Comparison of ENCODE assay signal across 8 cellular contexts in genomic region chr2:84924173-84925106, GRCh38. TPM values are rescaled to one million over a fixed set of nuclear protein-coding genes. Genes with fewer than 3 reads are reported as not detected.
DNase-seq lines count a peak whose midpoint lies in the region; ATAC-seq and TF ChIP-seq lines count a peak whose summit lies in the region.

No MANE protein-coding gene starts in this region.

- peaks cover 15% of the 10 kb centered on the region for H3K4me1 ChIP-seq in Loucy (ENCODE audit: insufficient read depth, low read length, poor library complexity, severe bottlenecking)
- peaks cover 2% of the 10 kb centered on the region for H3K4me1 ChIP-seq in iPS-18a (ENCODE audit: control insufficient read depth, low read depth, low read length)
- peaks cover 0 to 3% of the 10 kb centered on the region in 2 donors for H3K4me1 ChIP-seq in uterus
- H3K4me1 ChIP-seq in thyroid gland, result peaks cover 12 to 20% of the 10 kb centered on the region in 2 donors

- H3K79me2 ChIP-seq in Loucy (ENCODE audit: insufficient read depth, low read length), result no peaks in the 10 kb centered on the region

- H3K4me3 Mint-ChIP-seq in activated naive CD4-positive, alpha-beta T cell treated with anti-CD3 and anti-CD28 coated beads, Interleukin-2, amount 10 ng/mL, durations not matched to agents 7 days and 5 days, result peak overlapping the region; percentile 86

- H3K4me1 Mint-ChIP-seq in activated naive CD4-positive, alpha-beta T cell treated with anti-CD3 and anti-CD28 coated beads, Interleukin-2, amount 10 ng/mL, durations not matched to agents 7 days and 5 days, result peaks cover 69% of the 10 kb centered on the region

- H3K9ac ChIP-seq in Loucy (ENCODE audit: low read depth, low read length, poor library complexity, severe bottlenecking), result peak overlapping the region; percentile 41
- no peak overlapping the region for H3K9ac ChIP-seq in iPS-18a (ENCODE audit: low read length)

- H3F3A ChIP-seq in Loucy (ENCODE audit: low read depth), result no peaks in the 10 kb centered on the region

- no peaks in the 10 kb centered on the region for H3K9me2 ChIP-seq in Loucy (replicated peaks; ENCODE audit: low read depth, low read length)

- peak; percentile 69 for DNase-seq in stimulated activated CD4-positive, alpha-beta T cell treated with anti-CD3 and anti-CD28 coated beads, Interleukin-15, amount 100 ng/mL, for 24 hours
- DNase-seq in stimulated activated CD4-positive, alpha-beta T cell treated with anti-CD3 and anti-CD28 coated beads, Interleukin-2, amount 100 ng/mL, for 48 hours, result no peak
- peak; percentile 87 for DNase-seq in activated naive CD4-positive, alpha-beta T cell treated with anti-CD3 and anti-CD28 coated beads, Interleukin-2, amount 10 ng/mL, durations not matched to agents 7 days and 5 days
- DNase-seq in uterus (peak in 1 of 2 donors; percentile 61), thyroid gland (no peak)

- TF ChIP-seq POLR2A in uterus (IDR thresholded peaks at IDR 0.05) (no peak), thyroid gland (IDR thresholded peaks at IDR 0.05) (no peak)

- H3K36me3 Mint-ChIP-seq in activated naive CD4-positive, alpha-beta T cell treated with anti-CD3 and anti-CD28 coated beads, Interleukin-2, amount 10 ng/mL, durations not matched to agents 7 days and 5 days, result peaks cover 15% of the 10 kb centered on the region

- no peaks in the 10 kb centered on the region for H3K27me3 Mint-ChIP-seq in activated naive CD4-positive, alpha-beta T cell treated with anti-CD3 and anti-CD28 coated beads, Interleukin-2, amount 10 ng/mL, durations not matched to agents 7 days and 5 days

- H3K27ac Mint-ChIP-seq in activated naive CD4-positive, alpha-beta T cell treated with anti-CD3 and anti-CD28 coated beads, Interleukin-2, amount 10 ng/mL, durations not matched to agents 7 days and 5 days, result peak overlapping the region; percentile 90

- no peaks in the 10 kb centered on the region for H4K20me1 ChIP-seq in Loucy (ENCODE audit: insufficient read depth, low read length, poor library complexity, severe bottlenecking)

- H3K4me2 ChIP-seq in Loucy (ENCODE audit: low read depth, low read length, poor library complexity, severe bottlenecking), result peak overlapping the region; percentile 49

- H3K27me3 ChIP-seq in Loucy (ENCODE audit: insufficient read depth, low read length, poor library complexity, severe bottlenecking) (no peaks in the 10 kb centered on the region), iPS-18a (ENCODE audit: control insufficient read depth, insufficient read depth, low read length) (peaks cover 10% of the 10 kb centered on the region), uterus (no peaks in the 10 kb centered on the region), thyroid gland (no peaks in the 10 kb centered on the region)

- no peaks in the 10 kb centered on the region for H3K9me3 ChIP-seq in Loucy (ENCODE audit: insufficient read depth, low read depth, low read length)
- no peaks in the 10 kb centered on the region for H3K9me3 ChIP-seq in iPS-18a (ENCODE audit: control insufficient read depth, low read depth, low read length)
- no peaks in the 10 kb centered on the region for H3K9me3 ChIP-seq in uterus
- H3K9me3 ChIP-seq in thyroid gland, result no peaks in the 10 kb centered on the region

- peaks cover 3% of the 10 kb centered on the region for H3K9me3 Mint-ChIP-seq in activated naive CD4-positive, alpha-beta T cell treated with anti-CD3 and anti-CD28 coated beads, Interleukin-2, amount 10 ng/mL, durations not matched to agents 7 days and 5 days

- H3K4me3 ChIP-seq in Loucy (ENCODE audit: low read length, poor library complexity, severe bottlenecking) (peak overlapping the region; percentile 44), iPS-18a (ENCODE audit: low read length) (peak overlapping the region; percentile 14), uterus (no peak overlapping the region), thyroid gland (replicated peaks in 1 of 3) (no peak overlapping the region)

- WGBS in thyroid gland, 2 donors, result 64 to 68% methylated on average over 9 of the region's 9 CpGs

- intact Hi-C loops in uterus (cut with DNase I; ENCODE audit: low total_unique reads), result no loop called here
- intact Hi-C loops in thyroid gland (cut with DNase I), result no loop called here

- H3K36me3 ChIP-seq in Loucy (ENCODE audit: insufficient read depth, low read length) (no peaks in the 10 kb centered on the region), iPS-18a (ENCODE audit: control insufficient read depth, low read depth, low read length) (no peaks in the 10 kb centered on the region), uterus (no peaks in the 10 kb centered on the region), thyroid gland (no peaks in the 10 kb centered on the region)

- CTCF ChIA-PET in activated naive CD4-positive, alpha-beta T cell treated with anti-CD3 and anti-CD28 coated beads, Interleukin-2, amount 10 ng/mL, durations not matched to agents 7 days and 5 days (lab: Charles Lee), result interaction anchor here (0.7 to 4.6 kb wide), 33 partner anchors 7 to 466 kb away, joined by 3 to 134 read pairs (median 19); partner anchors contain the start of genes SUCLG1, TMSB10 and TRABD2A

- no peak for ATAC-seq in HG02970 (IDR thresholded peaks at IDR 0.05; ENCODE audit: low FRiP score, unreplicated experiment)

- H3K27ac ChIP-seq in iPS-18a (ENCODE audit: low read length), result no peak overlapping the region
- peak overlapping the region; percentile 41 to 63 for H3K27ac ChIP-seq in uterus
- peak overlapping the region in 1 of 3 donors; percentile 7 for H3K27ac ChIP-seq in thyroid gland

- TF ChIP-seq CTCF in Loucy (conservative IDR thresholded peaks at IDR 0.05; ENCODE audit: low read length) (no peak), uterus (IDR thresholded peaks at IDR 0.05) (no peak), thyroid gland (IDR thresholded peaks at IDR 0.05) (no peak)

- peak overlapping the region; percentile 71; the same call in 1 of the 2 replicates for H2AFZ ChIP-seq in Loucy (ENCODE audit: low read length)

RNA-seq across cellular contexts. Expression of gene TMSB10, which starts 19.0 kb away (rescaled TPM):
- 1,000 to 10,000 TPM in 3 of 4 donors, 100 to 1,000 TPM in 1; 693 to 2,974 (median 1,499) TPM for total RNA-seq in uterus
- 1,000 to 10,000 TPM in 3 of 4 donors, 100 to 1,000 TPM in 1; 958 to 1,745 (median 1,373) TPM for total RNA-seq in thyroid gland

RNA-seq across cellular contexts. Expression of gene TRABD2A, which starts 43.6 kb away (rescaled TPM):
- total RNA-seq in uterus (1 to 10 TPM in 1 of 4 donors, under 1 TPM in 2, not detected in 1; 0.14 to 3.0 (median 0.29) TPM), thyroid gland (1 to 10 TPM in 1 of 4 donors, under 1 TPM in 1, not detected in 2; 0.20 to 1.9 TPM)

RNA-seq across cellular contexts. Expression of gene KCMF1, which starts 46.5 kb away (rescaled TPM):
- 10 to 100 TPM in 3 of 4 donors, 1 to 10 TPM in 1; 6.9 to 58.3 (median 35.9) TPM for total RNA-seq in uterus
- 10 to 100 TPM; 39.6 to 44.5 (median 41.3) TPM for total RNA-seq in thyroid gland

Comparison
In these comparisons a context has a peak if more than half of its experiments do, and no peak if none do; other contexts are left out.
1. DNase-seq: peak in stimulated activated CD4-positive, alpha-beta T cell treated with anti-CD3 and anti-CD28 coated beads, Interleukin-15, amount 100 ng/mL, for 24 hours (single experiment) and activated naive CD4-positive, alpha-beta T cell treated with anti-CD3 and anti-CD28 coated beads, Interleukin-2, amount 10 ng/mL, durations not matched to agents 7 days and 5 days (single experiment); none in stimulated activated CD4-positive, alpha-beta T cell treated with anti-CD3 and anti-CD28 coated beads, Interleukin-2, amount 100 ng/mL, for 48 hours (0 of 2) and thyroid gland (0 of 2).
2. H3K4me3 ChIP-seq: peak in Loucy (single experiment) and iPS-18a (single experiment); none in uterus (0 of 2) and thyroid gland (0 of 3).